In the genomic region with DNA sequence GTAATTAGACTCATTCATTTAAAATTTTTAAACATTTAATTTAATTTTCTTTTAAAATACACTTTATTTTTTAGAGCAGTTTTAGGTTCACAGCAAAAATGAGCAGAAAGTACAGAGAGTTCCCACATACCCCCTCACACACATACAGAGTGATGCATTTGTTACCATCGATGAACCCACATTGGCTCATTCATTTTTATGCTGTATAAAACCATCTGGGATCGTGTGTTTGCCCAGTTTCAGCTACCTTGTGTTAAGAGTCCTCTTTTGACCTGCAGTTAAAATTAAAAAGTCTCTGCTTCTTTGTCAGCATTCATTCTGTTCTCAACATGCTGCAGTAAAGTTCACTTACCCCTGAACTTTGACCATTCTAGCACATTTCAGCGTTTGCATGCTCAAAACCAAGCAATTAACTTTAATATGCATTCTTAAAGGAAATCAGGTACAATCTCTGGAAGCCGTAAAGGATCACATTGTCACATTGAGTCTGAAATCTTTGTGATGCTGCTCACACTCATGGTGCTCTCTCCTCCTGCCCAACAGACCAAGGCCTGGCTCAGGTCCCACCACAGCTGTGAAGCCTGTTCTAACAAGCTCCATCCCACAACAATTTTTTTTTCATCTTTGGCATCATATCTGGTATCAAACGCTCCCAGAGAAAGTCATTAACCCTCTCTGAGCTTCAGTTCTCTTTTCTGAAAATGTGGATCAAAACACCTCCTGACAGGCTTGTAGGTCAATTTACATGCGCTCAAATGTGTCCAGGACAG, we compare ENCODE assay signal across 18 cellular contexts.
DNase-seq lines count a peak whose midpoint lies in the region; ATAC-seq and TF ChIP-seq lines count a peak whose summit lies in the region.
"Had no signal": no experiment of that assay in that cellular context is flagged by ENCODE, and none has a peak within 500 bp of the region (broad histone marks: within the 10 kb centered on the region; RNA-seq: fewer than 3 reads in every experiment).

No MANE protein-coding gene starts in this region.

- no peaks in the 10 kb centered on the region for H3K9me3 ChIP-seq in prostate gland
- H3K9me3 ChIP-seq: ascending aorta, lower lobe of right lung, SJCRH30, thoracic aorta had no signal

- WGBS in prostate gland: 27% methylated on average over 6 of the region's 6 CpGs

- intact Hi-C loops in left colon (cut with DNase I, micrococcal nuclease) (no loop called here), prostate gland (cut with DNase I) (no loop called here)

- TF ChIP-seq CTCF in prostate gland (IDR thresholded peaks at IDR 0.05): no peak

- ATAC-seq in left colon: peak; percentile 46

- DNase-seq in NCI-H2171 (lab: John Stamatoyannopoulos, UW): peak; percentile 32
- peak; percentile 46 to 58 for DNase-seq in left colon
- DNase-seq in prostate gland (ENCODE audit: low spot score): peak; percentile 48
- no peak for DNase-seq in activated CD8-positive, alpha-beta memory T cell treated with anti-CD3 and anti-CD28 coated beads for 24 hours
- DNase-seq in stimulated activated CD4-positive, alpha-beta T cell treated with anti-CD3 and anti-CD28 coated beads, Interleukin-12 subunit alpha, Interleukin-12 subunit beta, amount 100 ng/mL, for 4 hours: no peak
- DNase-seq in activated T-cell treated with anti-CD3 and anti-CD28 coated beads for 4 hours: no peak
- no peak for DNase-seq in NCI-H2196 (lab: John Stamatoyannopoulos, UW; ENCODE audit: unreplicated experiment)
- DNase-seq: Calu3; lower lobe of right lung; NCI-H510A; sigmoid colon; SJCRH30; stimulated activated CD4-positive, alpha-beta T cell treated with anti-CD3 and anti-CD28 coated beads, Interleukin-4, amount 100 ng/mL, for 1 hour; T-helper 9 cell had no signal

- no peak overlapping the region for H3K4me3 ChIP-seq in prostate gland
- H3K4me3 ChIP-seq: ascending aorta, HAP-1, lower lobe of right lung, sigmoid colon, SJCRH30, thoracic aorta had no signal

- no peaks in the 10 kb centered on the region for H3K4me1 ChIP-seq in prostate gland (replicated peaks)
- H3K4me1 ChIP-seq: HAP-1, SJCRH30 had no signal

- peak overlapping the region; percentile 12 for H3K27ac ChIP-seq in cingulate gyrus (ENCODE audit: low read depth, low read length)
- no peak overlapping the region for H3K27ac ChIP-seq in prostate gland
- H3K27ac ChIP-seq: ascending aorta, lower lobe of right lung, sigmoid colon, SJCRH30, thoracic aorta had no signal

- TF ChIP-seq POLR2A in prostate gland (IDR thresholded peaks at IDR 0.05): no peak

- H3K36me3 ChIP-seq in prostate gland: no peaks in the 10 kb centered on the region
- H3K36me3 ChIP-seq: ascending aorta, HAP-1, lower lobe of right lung, sigmoid colon, SJCRH30, thoracic aorta had no signal

- H3K27me3 ChIP-seq in prostate gland (replicated peaks; ENCODE audit: insufficient read depth): no peaks in the 10 kb centered on the region
- H3K27me3 ChIP-seq: ascending aorta, sigmoid colon, SJCRH30 had no signal

Comparison
In these comparisons a context has a peak if more than half of its experiments do, and no peak if none do; other contexts are left out.
1. DNase-seq: peak in NCI-H2171 (single experiment), left colon (2 of 2) and prostate gland (single experiment); none in activated CD8-positive, alpha-beta memory T cell treated with anti-CD3 and anti-CD28 coated beads for 24 hours (single experiment), stimulated activated CD4-positive, alpha-beta T cell treated with anti-CD3 and anti-CD28 coated beads, Interleukin-12 subunit alpha, Interleukin-12 subunit beta, amount 100 ng/mL, for 4 hours (single experiment), activated T-cell treated with anti-CD3 and anti-CD28 coated beads for 4 hours (single experiment) and NCI-H2196 (single experiment).